8 cellular contexts compared by ENCODE assay signal in the genomic region with DNA sequence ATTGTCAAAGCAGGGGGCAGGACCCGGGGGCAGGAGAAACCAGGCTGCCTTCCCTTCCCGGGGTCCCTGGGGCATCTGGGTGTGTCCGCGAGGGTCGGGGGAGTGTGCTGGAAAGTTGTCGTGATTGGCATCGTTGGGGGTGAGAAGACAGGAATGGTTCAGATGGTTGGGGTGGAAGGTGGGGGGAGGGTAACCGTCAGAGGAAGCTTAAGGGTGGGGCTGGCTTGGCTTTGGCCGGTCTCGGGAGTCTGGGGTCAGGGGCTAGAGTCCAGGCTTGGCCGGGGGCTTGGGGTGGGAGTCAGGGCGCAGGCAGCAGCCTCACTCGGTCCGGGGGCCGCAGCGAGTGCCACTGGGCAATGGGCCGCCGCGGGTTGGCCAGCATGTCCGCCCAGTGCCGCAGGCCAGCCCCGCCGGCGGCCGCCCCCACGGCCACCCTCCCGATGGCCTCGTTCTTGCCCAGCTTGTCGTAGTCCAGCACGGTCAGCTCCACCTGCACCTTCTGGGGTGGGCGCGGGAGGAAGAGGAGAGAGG. TPM values are rescaled to one million over a fixed set of nuclear protein-coding genes. Genes with fewer than 3 reads are reported as not detected.
DNase-seq lines count a peak whose midpoint lies in the region; ATAC-seq and TF ChIP-seq lines count a peak whose summit lies in the region.

No MANE protein-coding gene starts in this region.

- peak overlapping the region; percentile 96 for H3K4me2 ChIP-seq in GM23338

- peaks cover 6% of the 10 kb centered on the region; the same call in 2 of the 3 replicates for H3K9me3 Mint-ChIP-seq in GM23338
- H3K9me3 Mint-ChIP-seq in activated CD4-positive, alpha-beta memory T cell treated with anti-CD3 and anti-CD28 coated beads, Interleukin-2, amount 10 ng/mL, durations not matched to agents 7 days and 5 days: peaks cover 5% of the 10 kb centered on the region

- peaks cover 33% of the 10 kb centered on the region for H3K27me3 Mint-ChIP-seq in GM23338 (ENCODE audit: insufficient read depth, low read depth, poor library complexity)
- H3K27me3 Mint-ChIP-seq in activated CD4-positive, alpha-beta memory T cell treated with anti-CD3 and anti-CD28 coated beads, Interleukin-2, amount 10 ng/mL, durations not matched to agents 7 days and 5 days: peaks cover 55% of the 10 kb centered on the region

- no peaks in the 10 kb centered on the region for H4K20me1 ChIP-seq in GM23338 (replicated peaks; ENCODE audit: insufficient read depth)

- peaks cover 12% of the 10 kb centered on the region; the same call in 1 of the 2 replicates for H3F3A ChIP-seq in GM23338 (replicated peaks; ENCODE audit: low read depth)

- H2AFZ ChIP-seq in GM23338: peak overlapping the region; percentile 97

- H3K27me3 ChIP-seq in GM23338 (ENCODE audit: insufficient read depth): peaks cover 75% of the 10 kb centered on the region

- ATAC-seq in GM23338: peak; percentile 5; the same call in 2 of the 3 replicates
- peak; percentile 25 for ATAC-seq in Right ventricle myocardium superior (ENCODE audit: poor library complexity)
- no peak for ATAC-seq in HG02852 (IDR thresholded peaks at IDR 0.05; ENCODE audit: unreplicated experiment)

- H3K36me3 Mint-ChIP-seq in GM23338 (ENCODE audit: low read depth): no peaks in the 10 kb centered on the region; the same call in 2 of the 3 replicates
- H3K36me3 Mint-ChIP-seq in activated CD4-positive, alpha-beta memory T cell treated with anti-CD3 and anti-CD28 coated beads, Interleukin-2, amount 10 ng/mL, durations not matched to agents 7 days and 5 days (ENCODE audit: low read depth): no peaks in the 10 kb centered on the region

- H3K9me2 ChIP-seq in GM23338 (ENCODE audit: insufficient read depth): 0 out of 2 replicates have a peak, but pooled peaks cover 3% of the 10 kb centered on the region

- H3K27ac ChIP-seq in GM23338 (ENCODE audit: low read depth): no peak overlapping the region

- CTCF ChIA-PET in activated CD4-positive, alpha-beta memory T cell treated with anti-CD3 and anti-CD28 coated beads, Interleukin-2, amount 10 ng/mL, durations not matched to agents 7 days and 5 days (lab: Charles Lee): interaction anchor here (2.6 kb wide), 1 partner anchor 13 kb away, joined by 7 read pairs; no protein-coding TSS in a partner anchor

- H3K36me3 ChIP-seq in GM23338 (ENCODE audit: insufficient read depth): no peaks in the 10 kb centered on the region

- H3K4me3 ChIP-seq in GM23338 (peak overlapping the region; percentile 85), retinal pigment epithelial cell (ENCODE audit: low read length) (peak overlapping the region; percentile 55)

- no peak overlapping the region for H3K27ac Mint-ChIP-seq in GM23338
- H3K27ac Mint-ChIP-seq in activated CD4-positive, alpha-beta memory T cell treated with anti-CD3 and anti-CD28 coated beads, Interleukin-2, amount 10 ng/mL, durations not matched to agents 7 days and 5 days: no peak overlapping the region

- peaks cover 22% of the 10 kb centered on the region for H3K4me1 Mint-ChIP-seq in GM23338
- H3K4me1 Mint-ChIP-seq in activated CD4-positive, alpha-beta memory T cell treated with anti-CD3 and anti-CD28 coated beads, Interleukin-2, amount 10 ng/mL, durations not matched to agents 7 days and 5 days: peaks cover 22% of the 10 kb centered on the region

- intact Hi-C loops in Right ventricle myocardium superior (cut with DNase I): no loop called here

- DNase-seq in GM23338 (ENCODE audit: low spot score): no peak
- DNase-seq in activated CD4-positive, alpha-beta memory T cell treated with anti-CD3 and anti-CD28 coated beads, Interleukin-2, amount 10 ng/mL, durations not matched to agents 7 days and 5 days: no peak
- no peak for DNase-seq in Right ventricle myocardium superior
- DNase-seq in retinal pigment epithelial cell (ENCODE audit: low read depth): no peak
- no peak for DNase-seq in kidney tubule cell (ENCODE audit: low spot score)
- DNase-seq in NCI-H526 (lab: John Stamatoyannopoulos, UW): no peak
- DNase-seq in stimulated activated CD4-positive, alpha-beta T cell treated with anti-CD3 and anti-CD28 coated beads, Interleukin-15, amount 100 ng/mL, for 24 hours: no peak

- H3K79me2 ChIP-seq in GM23338 (replicated peaks; ENCODE audit: insufficient read depth): no peaks in the 10 kb centered on the region

- H3K4me3 Mint-ChIP-seq in GM23338: peak overlapping the region; percentile 77
- H3K4me3 Mint-ChIP-seq in activated CD4-positive, alpha-beta memory T cell treated with anti-CD3 and anti-CD28 coated beads, Interleukin-2, amount 10 ng/mL, durations not matched to agents 7 days and 5 days: peak overlapping the region; percentile 55

- H3K4me1 ChIP-seq in GM23338 (ENCODE audit: insufficient read depth): peaks cover 9% of the 10 kb centered on the region; the same call in 1 of the 2 replicates

- POLR2A ChIA-PET in activated CD4-positive, alpha-beta memory T cell treated with anti-CD3 and anti-CD28 coated beads, Interleukin-2, amount 10 ng/mL, durations not matched to agents 7 days and 5 days (lab: Charles Lee): no interaction called here

- TF ChIP-seq CTCF in GM23338 (conservative IDR thresholded peaks at IDR 0.05; ENCODE audit: low read depth in 2 of 2) (no peak), retinal pigment epithelial cell (conservative IDR thresholded peaks at IDR 0.05; ENCODE audit: low read depth, low read length) (no peak)

TF ChIP-seq in GM23338, 12 proteins besides CTCF, POLR2A, EP300 and RAD21 (continues in another document):
- no peak for TF ChIP-seq ETS1 (IDR thresholded peaks at IDR 0.05)
- TF ChIP-seq EZH2phosphoT487 (IDR thresholded peaks at IDR 0.05; ENCODE audit: unreplicated experiment): no peak
- TF ChIP-seq, protein P1, sequence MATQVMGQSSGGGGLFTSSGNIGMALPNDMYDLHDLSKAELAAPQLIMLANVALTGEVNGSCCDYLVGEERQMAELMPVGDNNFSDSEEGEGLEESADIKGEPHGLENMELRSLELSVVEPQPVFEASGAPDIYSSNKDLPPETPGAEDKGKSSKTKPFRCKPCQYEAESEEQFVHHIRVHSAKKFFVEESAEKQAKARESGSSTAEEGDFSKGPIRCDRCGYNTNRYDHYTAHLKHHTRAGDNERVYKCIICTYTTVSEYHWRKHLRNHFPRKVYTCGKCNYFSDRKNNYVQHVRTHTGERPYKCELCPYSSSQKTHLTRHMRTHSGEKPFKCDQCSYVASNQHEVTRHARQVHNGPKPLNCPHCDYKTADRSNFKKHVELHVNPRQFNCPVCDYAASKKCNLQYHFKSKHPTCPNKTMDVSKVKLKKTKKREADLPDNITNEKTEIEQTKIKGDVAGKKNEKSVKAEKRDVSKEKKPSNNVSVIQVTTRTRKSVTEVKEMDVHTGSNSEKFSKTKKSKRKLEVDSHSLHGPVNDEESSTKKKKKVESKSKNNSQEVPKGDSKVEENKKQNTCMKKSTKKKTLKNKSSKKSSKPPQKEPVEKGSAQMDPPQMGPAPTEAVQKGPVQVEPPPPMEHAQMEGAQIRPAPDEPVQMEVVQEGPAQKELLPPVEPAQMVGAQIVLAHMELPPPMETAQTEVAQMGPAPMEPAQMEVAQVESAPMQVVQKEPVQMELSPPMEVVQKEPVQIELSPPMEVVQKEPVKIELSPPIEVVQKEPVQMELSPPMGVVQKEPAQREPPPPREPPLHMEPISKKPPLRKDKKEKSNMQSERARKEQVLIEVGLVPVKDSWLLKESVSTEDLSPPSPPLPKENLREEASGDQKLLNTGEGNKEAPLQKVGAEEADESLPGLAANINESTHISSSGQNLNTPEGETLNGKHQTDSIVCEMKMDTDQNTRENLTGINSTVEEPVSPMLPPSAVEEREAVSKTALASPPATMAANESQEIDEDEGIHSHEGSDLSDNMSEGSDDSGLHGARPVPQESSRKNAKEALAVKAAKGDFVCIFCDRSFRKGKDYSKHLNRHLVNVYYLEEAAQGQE (IDR thresholded peaks at IDR 0.05; ENCODE audit: unreplicated experiment): no peak
- no peak for TF ChIP-seq STAT1 (IDR thresholded peaks at IDR 0.05; ENCODE audit: unreplicated experiment)
- TF ChIP-seq JUNB (IDR thresholded peaks at IDR 0.05; ENCODE audit: unreplicated experiment): no peak
- TF ChIP-seq CREB1 (CRISPR knock-in tag; IDR thresholded peaks at IDR 0.05; ENCODE audit: low read depth): no peak

RNA-seq across cellular contexts. Expression of gene DNAAF3, which starts 6.8 kb away (rescaled TPM):
- total RNA-seq in GM23338 (2014; rRNA removed; shearing (Covaris generic)): 5.6 and 8.5 TPM in 2 replicates
- 8.8 and 9.0 TPM in 2 replicates for polyA plus RNA-seq in GM23338 (2016; fragmentation: Nextera tagmentation; extraction: Ambion mirVana)
- not detected for total RNA-seq in activated CD4-positive, alpha-beta memory T cell treated with anti-CD3 and anti-CD28 coated beads, Interleukin-2, amount 10 ng/mL, durations not matched to agents 7 days and 5 days
- 0.59 TPM for total RNA-seq in Right ventricle myocardium superior

RNA-seq across cellular contexts. Expression of gene SYT5, which starts 6.8 kb away (rescaled TPM):
- total RNA-seq in GM23338 (2014; rRNA removed; shearing (Covaris generic)): 0.54 and 2.1 TPM in 2 replicates
- 4.0 and 4.7 TPM in 2 replicates for polyA plus RNA-seq in GM23338 (2016; fragmentation: Nextera tagmentation; extraction: Ambion mirVana)
- total RNA-seq in activated CD4-positive, alpha-beta memory T cell treated with anti-CD3 and anti-CD28 coated beads, Interleukin-2, amount 10 ng/mL, durations not matched to agents 7 days and 5 days: not detected
- not detected for total RNA-seq in Right ventricle myocardium superior

RNA-seq across cellular contexts. Expression of gene TNNI3, which starts 15.7 kb away (rescaled TPM):
- total RNA-seq in GM23338 (2014; rRNA removed; shearing (Covaris generic)): 21.5 and 27.9 TPM in 2 replicates
- 150 and 153 TPM in 2 replicates for polyA plus RNA-seq in GM23338 (2016; fragmentation: Nextera tagmentation; extraction: Ambion mirVana)
- not detected for total RNA-seq in activated CD4-positive, alpha-beta memory T cell treated with anti-CD3 and anti-CD28 coated beads, Interleukin-2, amount 10 ng/mL, durations not matched to agents 7 days and 5 days
- total RNA-seq in Right ventricle myocardium superior: 4,564 TPM

RNA-seq across cellular contexts. Expression of gene TNNT1, which starts 24.2 kb away (rescaled TPM):
- total RNA-seq in GM23338 (2014; rRNA removed; shearing (Covaris generic)): 51.4 and 59.3 TPM in 2 replicates
- polyA plus RNA-seq in GM23338 (2016; fragmentation: Nextera tagmentation; extraction: Ambion mirVana): 139 and 150 TPM in 2 replicates
- total RNA-seq in activated CD4-positive, alpha-beta memory T cell treated with anti-CD3 and anti-CD28 coated beads, Interleukin-2, amount 10 ng/mL, durations not matched to agents 7 days and 5 days: under 1 TPM; 0.38 to 0.68 TPM
- total RNA-seq in Right ventricle myocardium superior: 54.1 TPM

RNA-seq across cellular contexts. Expression of gene PTPRH, which starts 36.0 kb away (rescaled TPM):
- total RNA-seq in GM23338 (2014; rRNA removed; shearing (Covaris generic)): 0.12 and 2.1 TPM in 2 replicates
- polyA plus RNA-seq in GM23338 (2016; fragmentation: Nextera tagmentation; extraction: Ambion mirVana): 0.12 and 0.16 TPM in 2 replicates
- not detected for total RNA-seq in activated CD4-positive, alpha-beta memory T cell treated with anti-CD3 and anti-CD28 coated beads, Interleukin-2, amount 10 ng/mL, durations not matched to agents 7 days and 5 days
- total RNA-seq in Right ventricle myocardium superior: 0.54 TPM

Comparison
In these comparisons a context has a peak if more than half of its experiments do, and no peak if none do; other contexts are left out.
1. RNA of gene TNNI3, which starts 15.7 kb away (total RNA-seq): 4,564 TPM in Right ventricle myocardium superior (single experiment); 21.5 to 27.9 TPM in GM23338 and not detected in activated CD4-positive, alpha-beta memory T cell treated with anti-CD3 and anti-CD28 coated beads, Interleukin-2, amount 10 ng/mL, durations not matched to agents 7 days and 5 days; every median in the first group is over 100 times any median in the second.